8 cellular contexts compared by ENCODE assay signal in the genomic region with DNA sequence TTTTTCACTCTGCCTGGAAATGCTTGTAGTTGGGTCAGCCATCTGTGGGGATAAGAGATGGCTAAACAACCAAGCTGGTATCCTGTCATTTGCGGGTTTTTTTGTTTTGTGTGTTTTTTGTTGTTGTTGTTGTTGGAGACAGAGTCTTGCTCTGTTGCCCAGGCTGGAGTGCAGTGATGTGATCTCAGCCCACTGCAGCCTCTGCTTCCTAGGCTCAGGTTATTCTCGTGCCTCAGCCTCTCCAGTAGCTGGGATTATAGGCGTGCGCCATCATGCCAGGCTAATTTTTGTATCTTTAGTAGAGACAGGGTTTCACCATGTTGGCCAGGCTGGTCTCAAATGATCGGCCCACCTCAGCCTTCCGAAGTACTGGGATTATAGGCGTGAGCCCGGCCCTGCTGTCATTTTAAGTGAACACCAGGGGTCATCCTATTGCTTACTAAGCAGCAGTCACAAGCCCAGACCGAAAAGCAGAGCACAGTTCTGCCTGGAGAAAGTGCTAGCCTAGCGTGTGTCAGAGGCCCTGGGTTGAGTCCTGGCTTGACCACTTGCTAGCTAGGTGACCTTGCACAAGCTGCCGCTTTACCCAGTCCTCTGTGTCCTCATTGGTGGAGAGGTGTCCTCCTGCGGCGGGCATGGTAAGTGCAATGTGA.
A peak's percentile ranks its signal among the peaks of the same experiment; 100 is the strongest.
DNase-seq lines count a peak whose midpoint lies in the region; ATAC-seq and TF ChIP-seq lines count a peak whose summit lies in the region.

No MANE protein-coding gene starts in this region.

- H3K27me3 ChIP-seq in DND-41 (ENCODE audit: insufficient read depth, low read length, poor library complexity) (no peaks in the 10 kb centered on the region), WERI-Rb-1 (ENCODE audit: insufficient read depth, low read depth, severe bottlenecking) (no peaks in the 10 kb centered on the region)

- H3K27ac ChIP-seq in DND-41 (ENCODE audit: low read length) (no peak overlapping the region), WERI-Rb-1 (no peak overlapping the region)

- H3K4me2 ChIP-seq in DND-41 (ENCODE audit: insufficient read depth, low read length) = peak overlapping the region; percentile 41; the same call in 1 of the 2 replicates

- H3K4me3 ChIP-seq in DND-41 (ENCODE audit: low read depth in 1 of 2, low read length in 2 of 2) (no peak overlapping the region), WERI-Rb-1 (ENCODE audit: low read depth, low read length) (no peak overlapping the region), skeletal muscle cell (ENCODE audit: low read depth, low read length) (no peak overlapping the region)

- in situ Hi-C loops in GM13976 (cut with MboI; ENCODE audit: low sequenced_read_pairs, unreplicated experiment) = no loop called here

- H3K9me3 ChIP-seq in DND-41 (ENCODE audit: insufficient read depth, low read length, severe bottlenecking) (no peaks in the 10 kb centered on the region), WERI-Rb-1 (ENCODE audit: severe bottlenecking) (no peaks in the 10 kb centered on the region)

- H3K9ac ChIP-seq in DND-41 (ENCODE audit: low read depth, low read length) = no peak overlapping the region

- H3K36me3 ChIP-seq in DND-41 (ENCODE audit: insufficient read depth, low read length) (peaks cover 73% of the 10 kb centered on the region), WERI-Rb-1 (peaks cover 54% of the 10 kb centered on the region)

- DNase-seq in DND-41 (peak; percentile 26), Kasumi-1 (lab: John Stamatoyannopoulos, UW) (peak; percentile 17 to 36), WERI-Rb-1 (peak; percentile 59), foreskin melanocyte (peak; percentile 46), skeletal muscle cell (ENCODE audit: low read depth) (peak; percentile 36), GM13976 (ENCODE audit: low spot score) (no peak)
- no peak for DNase-seq in activated effector memory CD4-positive, alpha-beta T cell treated with Interleukin-2 at 50 U/mL for 16 hours

- H4K20me1 ChIP-seq in DND-41 (ENCODE audit: insufficient read depth, low read length) = peaks cover 73% of the 10 kb centered on the region

- H3K79me2 ChIP-seq in DND-41 (ENCODE audit: insufficient read depth, low read length) = peaks cover 55% of the 10 kb centered on the region

- peaks cover 51% of the 10 kb centered on the region for H3K4me1 ChIP-seq in DND-41 (ENCODE audit: insufficient read depth, low read length)

- ATAC-seq in DND-41 (ENCODE audit: insufficient read depth, low read depth) (no peak), HG02870 (IDR thresholded peaks at IDR 0.05; ENCODE audit: unreplicated experiment) (no peak)

- no peak overlapping the region for H2AFZ ChIP-seq in DND-41 (ENCODE audit: low read depth, low read length)

- TF ChIP-seq CTCF in DND-41 (IDR thresholded peaks at IDR 0.05; ENCODE audit: borderline replicate concordance, extremely low read depth, low read length, poor library complexity, severe bottlenecking) (peak; percentile 56), WERI-Rb-1 (IDR thresholded peaks at IDR 0.05; ENCODE audit: low read depth, low read length) (peak; percentile 57), GM13976 (IDR thresholded peaks at IDR 0.05; ENCODE audit: borderline replicate concordance, control extremely low read depth, extremely low read depth, insufficient read depth, missing control alignments) (no peak)

Comparison
In these comparisons a context has a peak if more than half of its experiments do, and no peak if none do; other contexts are left out.
1. DNase-seq: peak in DND-41 (single experiment), Kasumi-1 (2 of 2), WERI-Rb-1 (single experiment), foreskin melanocyte (single experiment) and skeletal muscle cell (single experiment); none in activated effector memory CD4-positive, alpha-beta T cell treated with Interleukin-2 at 50 U/mL for 16 hours (single experiment) and GM13976 (single experiment).